In the genomic region with DNA sequence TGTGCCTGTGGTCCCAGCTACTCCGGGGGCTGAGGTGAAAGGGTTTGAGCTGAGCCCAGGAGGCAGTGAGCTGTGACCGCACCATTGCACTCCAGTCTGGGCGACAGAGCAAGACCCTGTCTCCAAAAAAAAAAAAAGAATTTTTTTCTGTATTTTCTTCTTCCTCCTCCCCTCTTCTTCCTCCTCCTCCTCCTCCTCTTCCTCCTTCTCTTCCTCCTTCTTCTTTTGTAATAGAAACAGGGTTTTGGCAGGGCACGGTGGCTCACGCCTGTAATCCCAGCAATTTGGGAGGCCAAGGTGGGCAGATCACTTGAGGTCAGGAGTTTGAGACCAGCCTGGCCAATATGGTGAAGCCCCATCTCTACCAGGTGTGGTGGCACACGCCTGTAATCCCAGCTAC, we compare ENCODE assay signal across 12 cellular contexts. TPM values are rescaled to one million over a fixed set of nuclear protein-coding genes. Genes with fewer than 3 reads are reported as not detected.
"Had no signal": no experiment of that assay in that cellular context is flagged by ENCODE, and none has a peak within 500 bp of the region (broad histone marks: within the 10 kb centered on the region; RNA-seq: fewer than 3 reads in every experiment).

No MANE protein-coding gene starts in this region.

RNA-seq across cellular contexts. Expression of a gene that starts 14.4 kb away (rescaled TPM):
- total RNA-seq: naive thymus-derived CD4-positive, alpha-beta T cell; natural killer cell; occipital lobe; psoas muscle; renal cortical epithelial cell; right lobe of liver had no signal
- polyA plus RNA-seq: naive thymus-derived CD4-positive, alpha-beta T cell had no signal

RNA-seq across cellular contexts. Expression of a gene that starts 56.4 kb away (rescaled TPM):
- total RNA-seq: naive thymus-derived CD4-positive, alpha-beta T cell; natural killer cell; ovary; psoas muscle; right cardiac atrium; right lobe of liver; sigmoid colon; skeletal muscle tissue; transverse colon; ureter had no signal
- polyA plus RNA-seq: naive thymus-derived CD4-positive, alpha-beta T cell; ovary; psoas muscle; right cardiac atrium had no signal
